Comparison of ENCODE assay signal across 8 cellular contexts in genomic region chr7:5526190-5527037, GRCh38. TPM values are rescaled to one million over a fixed set of nuclear protein-coding genes. Genes with fewer than 3 reads are reported as not detected.
DNase-seq lines count a peak whose midpoint lies in the region; ATAC-seq and TF ChIP-seq lines count a peak whose summit lies in the region.

No MANE protein-coding gene starts in this region.

- DNase-seq in CD8-positive, alpha-beta T cell: peak in 3 of 7 experiments; percentile 20 to 68 (median 21)
- peak; percentile 78 for DNase-seq in HT-29 (ENCODE audit: low spot score)
- peak; percentile 29 for DNase-seq in activated CD4-positive, alpha-beta T cell treated with anti-CD3 and anti-CD28 coated beads, Interleukin-2, amount 10 ng/mL, durations not matched to agents 7 days and 5 days
- DNase-seq in esophagus muscularis mucosa (ENCODE audit: extremely low spot score): no peak
- no peak for DNase-seq in nephron progenitor cell
- no peak for DNase-seq in activated CD4-positive, CD25-positive, alpha-beta regulatory T cell treated with anti-CD3 and anti-CD28 coated beads, Interleukin-2, amount 50 U/mL, for 72 hours
- no peak for DNase-seq in GM19240 (ENCODE audit: insufficient read length, low spot score)

- TF ChIP-seq CTCF in CD8-positive, alpha-beta T cell (IDR thresholded peaks at IDR 0.05): no peak
- TF ChIP-seq CTCF in esophagus muscularis mucosa (IDR thresholded peaks at IDR 0.05) (no peak), nephron progenitor cell (IDR thresholded peaks at IDR 0.05) (no peak)

- ATAC-seq in CD8-positive, alpha-beta T cell: no peak
- ATAC-seq in HG02571 (IDR thresholded peaks at IDR 0.05; ENCODE audit: unreplicated experiment): no peak

- no peak for TF ChIP-seq EP300 in esophagus muscularis mucosa (IDR thresholded peaks at IDR 0.05)

- H3K9me3 ChIP-seq in CD8-positive, alpha-beta T cell (ENCODE audit: low read length): no peaks in the 10 kb centered on the region
- no peaks in the 10 kb centered on the region for H3K9me3 ChIP-seq in esophagus muscularis mucosa

- H3K9me3 Mint-ChIP-seq in CD8-positive, alpha-beta T cell: no peaks in the 10 kb centered on the region
- no peaks in the 10 kb centered on the region for H3K9me3 Mint-ChIP-seq in activated CD4-positive, alpha-beta T cell treated with anti-CD3 and anti-CD28 coated beads, Interleukin-2, amount 10 ng/mL, durations not matched to agents 7 days and 5 days
- no peaks in the 10 kb centered on the region for H3K9me3 Mint-ChIP-seq in nephron progenitor cell

- H3K27me3 Mint-ChIP-seq in CD8-positive, alpha-beta T cell (ENCODE audit: low read depth): no peaks in the 10 kb centered on the region
- H3K27me3 Mint-ChIP-seq in activated CD4-positive, alpha-beta T cell treated with anti-CD3 and anti-CD28 coated beads, Interleukin-2, amount 10 ng/mL, durations not matched to agents 7 days and 5 days: no peaks in the 10 kb centered on the region
- H3K27me3 Mint-ChIP-seq in nephron progenitor cell (ENCODE audit: low read depth, poor library complexity): peaks cover 6% of the 10 kb centered on the region

- H3K27ac Mint-ChIP-seq in CD8-positive, alpha-beta T cell: peak overlapping the region; percentile 96
- peak overlapping the region; percentile 97 for H3K27ac Mint-ChIP-seq in activated CD4-positive, alpha-beta T cell treated with anti-CD3 and anti-CD28 coated beads, Interleukin-2, amount 10 ng/mL, durations not matched to agents 7 days and 5 days
- peak overlapping the region; percentile 57 for H3K27ac Mint-ChIP-seq in nephron progenitor cell

- peak overlapping the region; percentile 98 for H3K4me3 Mint-ChIP-seq in CD8-positive, alpha-beta T cell
- peak overlapping the region; percentile 99 for H3K4me3 Mint-ChIP-seq in activated CD4-positive, alpha-beta T cell treated with anti-CD3 and anti-CD28 coated beads, Interleukin-2, amount 10 ng/mL, durations not matched to agents 7 days and 5 days
- H3K4me3 Mint-ChIP-seq in nephron progenitor cell: peak overlapping the region; percentile 99

- no peak for TF ChIP-seq POLR2A in esophagus muscularis mucosa (IDR thresholded peaks at IDR 0.05; ENCODE audit: low read depth)

- no peaks in the 10 kb centered on the region for H3K27me3 ChIP-seq in CD8-positive, alpha-beta T cell (ENCODE audit: insufficient read depth, low read length)
- H3K27me3 ChIP-seq in esophagus muscularis mucosa: peaks cover 0 to 13% (median 0%) of the 10 kb centered on the region in 4 donors

- H3K36me3 Mint-ChIP-seq in CD8-positive, alpha-beta T cell: peaks cover 48% of the 10 kb centered on the region
- peaks cover 55% of the 10 kb centered on the region for H3K36me3 Mint-ChIP-seq in activated CD4-positive, alpha-beta T cell treated with anti-CD3 and anti-CD28 coated beads, Interleukin-2, amount 10 ng/mL, durations not matched to agents 7 days and 5 days (ENCODE audit: low read depth)
- peaks cover 50% of the 10 kb centered on the region for H3K36me3 Mint-ChIP-seq in nephron progenitor cell (ENCODE audit: low read depth)

- POLR2A ChIA-PET in CD8-positive, alpha-beta T cell (lab: Charles Lee): interaction anchor here (0.9 to 2.2 kb wide), 8 partner anchors 10 to 171 kb away, joined by 3 to 8 read pairs (median 4); no protein-coding TSS in a partner anchor
- POLR2A ChIA-PET in activated CD4-positive, alpha-beta T cell treated with anti-CD3 and anti-CD28 coated beads, Interleukin-2, amount 10 ng/mL, durations not matched to agents 7 days and 5 days (lab: Charles Lee): interaction anchor here (0.7 to 1.0 kb wide), 2 partner anchors 31 to 33 kb away, joined by 3 read pairs; no protein-coding TSS in a partner anchor

- intact Hi-C loops in CD8-positive, alpha-beta T cell (cut with DNase I, micrococcal nuclease): no loop called here
- intact Hi-C loops in esophagus muscularis mucosa (cut with DNase I): no loop called here

- H3K4me1 ChIP-seq in CD8-positive, alpha-beta T cell (ENCODE audit: insufficient read depth, low read length): peaks cover 18% of the 10 kb centered on the region
- H3K4me1 ChIP-seq in esophagus muscularis mucosa: peaks cover 10 to 35% (median 28%) of the 10 kb centered on the region in 4 donors

- CTCF ChIA-PET in CD8-positive, alpha-beta T cell (lab: Charles Lee): interaction anchor here (1.6 to 3.6 kb wide), 3 partner anchors 27 to 33 kb away, joined by 4 to 32 read pairs (median 5); no protein-coding TSS in a partner anchor
- CTCF ChIA-PET in activated CD4-positive, alpha-beta T cell treated with anti-CD3 and anti-CD28 coated beads, Interleukin-2, amount 10 ng/mL, durations not matched to agents 7 days and 5 days (lab: Charles Lee): interaction anchor here (0.6 to 3.3 kb wide), 5 partner anchors 32 to 958 kb away, joined by 3 to 15 read pairs (median 3); no protein-coding TSS in a partner anchor

- H3K36me3 ChIP-seq in CD8-positive, alpha-beta T cell (ENCODE audit: insufficient read depth, low read length): peaks cover 40% of the 10 kb centered on the region
- peaks cover 37 to 62% (median 52%) of the 10 kb centered on the region in 4 donors for H3K36me3 ChIP-seq in esophagus muscularis mucosa

- 32% methylated on average over 8 of the region's 9 CpGs for WGBS in esophagus muscularis mucosa

- H3K4me1 Mint-ChIP-seq in CD8-positive, alpha-beta T cell (ENCODE audit: low read depth): peaks cover 37% of the 10 kb centered on the region
- peaks cover 28% of the 10 kb centered on the region for H3K4me1 Mint-ChIP-seq in activated CD4-positive, alpha-beta T cell treated with anti-CD3 and anti-CD28 coated beads, Interleukin-2, amount 10 ng/mL, durations not matched to agents 7 days and 5 days
- peaks cover 34% of the 10 kb centered on the region for H3K4me1 Mint-ChIP-seq in nephron progenitor cell

- no peak overlapping the region for H3K27ac ChIP-seq in CD8-positive, alpha-beta T cell (ENCODE audit: low read depth, low read length)
- H3K27ac ChIP-seq in esophagus muscularis mucosa (replicated peaks in 1 of 4): peak overlapping the region; percentile 100

- H3K4me3 ChIP-seq in CD8-positive, alpha-beta T cell (ENCODE audit: low read depth, low read length): peak overlapping the region; percentile 69
- H3K4me3 ChIP-seq in esophagus muscularis mucosa: peak overlapping the region; percentile 95 to 99 (median 98)

RNA-seq across cellular contexts. Expression of gene ACTB, which starts 4.0 kb away (rescaled TPM):
- total RNA-seq in CD8-positive, alpha-beta T cell: 1,000 to 10,000 TPM; 1,844 to 1,874 TPM
- 2,777 and 3,103 TPM in 2 replicates for total RNA-seq in HT-29 (2014; rRNA removed; shearing (Covaris generic))
- total RNA-seq in activated CD4-positive, alpha-beta T cell treated with anti-CD3 and anti-CD28 coated beads, Interleukin-2, amount 10 ng/mL, durations not matched to agents 7 days and 5 days: over 10,000 TPM; 12,408 to 13,148 TPM
- over 10,000 TPM in 2 of 4 donors, 1,000 to 10,000 TPM in 2; 7,343 to 12,848 (median 9,443) TPM for total RNA-seq in esophagus muscularis mucosa

RNA-seq across cellular contexts. Expression of gene FBXL18, which starts 12.8 kb away (rescaled TPM):
- 1 to 10 TPM; 6.7 to 7.9 TPM for total RNA-seq in CD8-positive, alpha-beta T cell
- 14.7 and 16.1 TPM in 2 replicates for total RNA-seq in HT-29 (2014; rRNA removed; shearing (Covaris generic))
- 10 to 100 TPM; 12.5 to 13.6 TPM for total RNA-seq in activated CD4-positive, alpha-beta T cell treated with anti-CD3 and anti-CD28 coated beads, Interleukin-2, amount 10 ng/mL, durations not matched to agents 7 days and 5 days
- total RNA-seq in esophagus muscularis mucosa: 10 to 100 TPM in 2 of 4 donors, 1 to 10 TPM in 2; 4.6 to 12.7 (median 8.4) TPM

Comparison
In these comparisons a context has a peak if more than half of its experiments do, and no peak if none do; other contexts are left out.
1. DNase-seq: peak in HT-29 (single experiment) and activated CD4-positive, alpha-beta T cell treated with anti-CD3 and anti-CD28 coated beads, Interleukin-2, amount 10 ng/mL, durations not matched to agents 7 days and 5 days (single experiment); none in esophagus muscularis mucosa (single experiment), nephron progenitor cell (single experiment), activated CD4-positive, CD25-positive, alpha-beta regulatory T cell treated with anti-CD3 and anti-CD28 coated beads, Interleukin-2, amount 50 U/mL, for 72 hours (single experiment) and GM19240 (single experiment).
2. Peak in every context shown above with its lines, with median percentiles within 50 percentile points of each other: H3K27ac Mint-ChIP-seq and H3K4me3 Mint-ChIP-seq.